ENCODE assay signal across 11 cellular contexts in genomic region chr3:134832585-134832984, GRCh38.
"Had no signal": no experiment of that assay in that cellular context is flagged by ENCODE, and none has a peak within 500 bp of the region (broad histone marks: within the 10 kb centered on the region; RNA-seq: fewer than 3 reads in every experiment).

No MANE protein-coding gene starts in this region.

- H3K9me3 Mint-ChIP-seq: HFFc6, IgD-negative memory B cell had no signal

- DNase-seq: GM23248, GOT3, H7, HFFc6, KBM-7 had no signal

- H3K9ac ChIP-seq: GM23248, KMS-11 had no signal

- H3K4me1 ChIP-seq: HAP-1 had no signal

- ATAC-seq: HCT116, HepG2 had no signal

- H3K4me3 ChIP-seq: GM23248, HAP-1 had no signal

- H3K4me3 Mint-ChIP-seq: HFFc6, IgD-negative memory B cell had no signal

- H3K36me3 Mint-ChIP-seq: IgD-negative memory B cell had no signal

- H3K4me2 ChIP-seq: KMS-11 had no signal

- H3K36me3 ChIP-seq: HAP-1 had no signal

- H3K9me3 ChIP-seq: HAP-1 had no signal

- H3K27ac Mint-ChIP-seq: HFFc6, IgD-negative memory B cell had no signal

- H3K27ac ChIP-seq: GM23248, HL-60, KMS-11 had no signal

- H2AFZ ChIP-seq: GM23248 had no signal
